ENCODE assay signal across 8 cellular contexts in the genomic region with DNA sequence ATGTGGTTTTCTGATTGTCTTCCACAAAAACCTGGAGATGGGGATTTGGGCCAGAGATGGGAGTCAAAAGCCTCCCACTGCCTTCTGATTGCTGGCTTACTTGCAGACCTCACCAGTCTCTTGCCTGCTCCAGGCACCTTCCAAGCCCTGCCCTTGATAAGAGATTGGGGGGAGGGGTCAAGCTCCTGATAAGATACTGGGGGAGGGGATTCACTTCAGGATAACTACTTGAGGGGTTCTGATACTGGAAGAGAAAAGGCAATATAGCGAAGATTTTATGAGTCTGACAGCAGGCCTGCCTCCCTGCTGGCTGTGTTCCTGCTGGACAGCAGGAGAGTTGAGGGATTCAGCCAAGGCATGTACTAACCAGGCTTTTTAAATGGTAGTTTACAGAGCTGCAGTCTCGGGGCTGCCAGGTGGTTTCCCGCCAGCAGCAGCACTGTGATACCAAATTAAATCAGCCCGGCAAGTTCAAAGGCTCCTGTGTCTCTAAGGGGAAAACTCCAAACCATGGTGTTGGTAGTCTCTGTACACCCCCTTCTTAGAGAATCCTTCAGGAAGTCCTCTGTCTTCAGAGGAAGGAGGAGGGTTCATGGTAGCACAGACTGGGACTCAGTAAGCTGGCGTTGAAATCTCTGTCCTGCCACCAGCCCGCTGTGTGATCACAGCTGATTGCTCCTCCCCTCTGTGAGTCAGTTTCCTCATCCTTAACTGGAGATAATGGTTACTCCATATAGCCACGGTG. TPM values are rescaled to one million over a fixed set of nuclear protein-coding genes. Genes with fewer than 3 reads are reported as not detected.
DNase-seq lines count a peak whose midpoint lies in the region; ATAC-seq and TF ChIP-seq lines count a peak whose summit lies in the region.
"Had no signal": no experiment of that assay in that cellular context is flagged by ENCODE, and none has a peak within 500 bp of the region (broad histone marks: within the 10 kb centered on the region; RNA-seq: fewer than 3 reads in every experiment).

No MANE protein-coding gene starts in this region.

- peak overlapping the region; percentile 6 to 42 for H3K9ac ChIP-seq in stomach smooth muscle (ENCODE audit: low read length in 2 of 2)

- no peaks in the 10 kb centered on the region for H3K27me3 Mint-ChIP-seq in immature natural killer cell (ENCODE audit: low read depth in 3 of 3)

- H3K27ac ChIP-seq in stomach smooth muscle (ENCODE audit: low read length) = peak overlapping the region; percentile 49
- H3K27ac ChIP-seq: SK-N-MC had no signal

- H3K9me3 Mint-ChIP-seq in immature natural killer cell = no peaks in the 10 kb centered on the region

- no peaks in the 10 kb centered on the region for H3K36me3 ChIP-seq in stomach smooth muscle (ENCODE audit: control insufficient read depth in 2 of 2, insufficient read depth in 2 of 2, low read length in 2 of 2)

- no peaks in the 10 kb centered on the region for H3K27me3 ChIP-seq in stomach smooth muscle (ENCODE audit: control insufficient read depth in 1 of 2, insufficient read depth in 2 of 2, low read length in 2 of 2)

- ATAC-seq in GM19025 (IDR thresholded peaks at IDR 0.05; ENCODE audit: low read depth, unreplicated experiment) = peak; percentile 44

- H3K4me1 Mint-ChIP-seq in immature natural killer cell = no peaks in the 10 kb centered on the region

- TF ChIP-seq CTCF in astrocyte of the spinal cord (IDR thresholded peaks at IDR 0.05; ENCODE audit: low read depth, low read length) = no peak

- no peaks in the 10 kb centered on the region for H3K9me3 ChIP-seq in stomach smooth muscle (ENCODE audit: control insufficient read depth in 2 of 2, low read length in 2 of 2)

- H3K4me1 ChIP-seq in stomach smooth muscle (ENCODE audit: control insufficient read depth, insufficient read depth, low read length) = peaks cover 12% of the 10 kb centered on the region

- no peak overlapping the region for H3K4me3 Mint-ChIP-seq in immature natural killer cell

- peaks cover 0 to 3% (median 0%) of the 10 kb centered on the region in 3 donors for H3K36me3 Mint-ChIP-seq in immature natural killer cell

- peak; percentile 71 for DNase-seq in NCI-H1694 (lab: John Stamatoyannopoulos, UW)
- peak; percentile 81 for DNase-seq in astrocyte of the spinal cord (ENCODE audit: low read depth, low spot score)
- DNase-seq in iris pigment epithelial cell (ENCODE audit: low read depth) = peak; percentile 84
- DNase-seq in NCI-H2107 (lab: John Stamatoyannopoulos, UW) = no peak
- no peak for DNase-seq in immature natural killer cell

- H3K4me3 ChIP-seq in astrocyte of the spinal cord (ENCODE audit: low read depth, low read length) (peak overlapping the region; percentile 5), stomach smooth muscle (ENCODE audit: low read length in 2 of 2) (peak overlapping the region; percentile 17 to 57)
- H3K4me3 ChIP-seq: SK-N-MC had no signal

- in situ Hi-C loops in astrocyte of the spinal cord (cut with HindIII; ENCODE audit: low sequenced_read_pairs) = no loop called here

- H3K27ac Mint-ChIP-seq in immature natural killer cell = no peak overlapping the region

RNA-seq across cellular contexts. Expression of a gene that starts 58.3 kb away (rescaled TPM):
- polyA plus RNA-seq in immature natural killer cell = 1 to 10 TPM in 2 of 3 donors, under 1 TPM in 1; 0.41 to 3.7 (median 1.3) TPM

RNA-seq across cellular contexts. Expression of a gene that starts 58.8 kb away (rescaled TPM):
- 10 to 100 TPM; 13.5 to 69.4 (median 26.0) TPM for polyA plus RNA-seq in immature natural killer cell

Comparison
In these comparisons a context has a peak if more than half of its experiments do, and no peak if none do; other contexts are left out.
1. DNase-seq: peak in NCI-H1694 (single experiment), astrocyte of the spinal cord (single experiment) and iris pigment epithelial cell (single experiment); none in NCI-H2107 (single experiment) and immature natural killer cell (0 of 3).